Comparison of ENCODE assay signal across 14 cellular contexts in genomic region chr22:49655168-49655812, GRCh38.
DNase-seq lines count a peak whose midpoint lies in the region; ATAC-seq and TF ChIP-seq lines count a peak whose summit lies in the region.
"Had no signal": no experiment of that assay in that cellular context is flagged by ENCODE, and none has a peak within 500 bp of the region (broad histone marks: within the 10 kb centered on the region; RNA-seq: fewer than 3 reads in every experiment).

No MANE protein-coding gene starts in this region.

- H4K20me1 ChIP-seq in neural progenitor cell (ENCODE audit: low read depth), result no peaks in the 10 kb centered on the region

- no peak for DNase-seq in activated CD4-positive, alpha-beta T cell treated with anti-CD3 and anti-CD28 coated beads for 36 hours
- DNase-seq in activated CD4-positive, alpha-beta T cell treated with anti-CD3 and anti-CD28 coated beads for 1 hour, result no peak
- DNase-seq in HAP-1 (ENCODE audit: low spot score in 2 of 2) (no peak), neural progenitor cell (ENCODE audit: low spot score) (no peak), DMS53 (lab: John Stamatoyannopoulos, UW) (no peak), activated gamma-delta T cell (lab: John Stamatoyannopoulos, UW) (no peak)
- DNase-seq: ACHN, caudate nucleus, DMS 273 treated with DMSO at 0.1 percent for 48 hours, left colon, NCI-H345 had no signal

- peaks cover 26% of the 10 kb centered on the region for H3K36me3 Mint-ChIP-seq in activated CD4-positive, alpha-beta T cell treated with anti-CD3 and anti-CD28 coated beads for 36 hours (ENCODE audit: low read depth)
- H3K36me3 Mint-ChIP-seq in activated T-helper 17 cell treated with anti-CD3 and anti-CD28 coated beads, Interleukin-2, amount 50 U/mL, for 72 hours (ENCODE audit: low read depth), result peaks cover 60% of the 10 kb centered on the region
- H3K36me3 Mint-ChIP-seq in neural progenitor cell, result no peaks in the 10 kb centered on the region
- H3K36me3 Mint-ChIP-seq: type B pancreatic cell had no signal

- H3K9me3 ChIP-seq in HAP-1, result peaks cover 10% of the 10 kb centered on the region; the same call in 1 of the 2 replicates
- no peaks in the 10 kb centered on the region for H3K9me3 ChIP-seq in neural progenitor cell (ENCODE audit: low read depth)

- intact Hi-C loops in activated CD4-positive, alpha-beta T cell treated with anti-CD3 and anti-CD28 coated beads for 36 hours (cut with DNase I, micrococcal nuclease), result no loop called here

- ATAC-seq in activated CD4-positive, alpha-beta T cell treated with anti-CD3 and anti-CD28 coated beads for 36 hours, result no peak
- ATAC-seq in activated T-helper 17 cell treated with anti-CD3 and anti-CD28 coated beads, Interleukin-2, amount 50 U/mL, for 72 hours (replicated peaks), result no peak
- no peak for ATAC-seq in GM18517 (IDR thresholded peaks at IDR 0.05; ENCODE audit: unreplicated experiment)
- ATAC-seq: left colon had no signal

- no peaks in the 10 kb centered on the region for H3K79me2 ChIP-seq in neural progenitor cell (ENCODE audit: low read depth)

- H2AFZ ChIP-seq in neural progenitor cell (replicated peaks), result peak overlapping the region; percentile 34

- peaks cover 41% of the 10 kb centered on the region for H3K4me1 Mint-ChIP-seq in activated CD4-positive, alpha-beta T cell treated with anti-CD3 and anti-CD28 coated beads for 36 hours
- H3K4me1 Mint-ChIP-seq in activated T-helper 17 cell treated with anti-CD3 and anti-CD28 coated beads, Interleukin-2, amount 50 U/mL, for 72 hours, result peaks cover 13% of the 10 kb centered on the region
- peaks cover 15% of the 10 kb centered on the region for H3K4me1 Mint-ChIP-seq in neural progenitor cell

- H3K27me3 Mint-ChIP-seq in activated CD4-positive, alpha-beta T cell treated with anti-CD3 and anti-CD28 coated beads for 36 hours, result no peaks in the 10 kb centered on the region
- no peaks in the 10 kb centered on the region for H3K27me3 Mint-ChIP-seq in activated T-helper 17 cell treated with anti-CD3 and anti-CD28 coated beads, Interleukin-2, amount 50 U/mL, for 72 hours
- peaks cover 7% of the 10 kb centered on the region for H3K27me3 Mint-ChIP-seq in neural progenitor cell (ENCODE audit: insufficient read depth, low read depth)

- H3K9me3 Mint-ChIP-seq in activated CD4-positive, alpha-beta T cell treated with anti-CD3 and anti-CD28 coated beads for 36 hours (ENCODE audit: low read depth), result no peaks in the 10 kb centered on the region
- no peaks in the 10 kb centered on the region for H3K9me3 Mint-ChIP-seq in activated T-helper 17 cell treated with anti-CD3 and anti-CD28 coated beads, Interleukin-2, amount 50 U/mL, for 72 hours
- H3K9me3 Mint-ChIP-seq in neural progenitor cell, result peaks cover 3% of the 10 kb centered on the region
- H3K9me3 Mint-ChIP-seq: type B pancreatic cell had no signal

- POLR2A ChIA-PET in activated CD4-positive, alpha-beta T cell treated with anti-CD3 and anti-CD28 coated beads for 36 hours (lab: Charles Lee), result interaction anchor here (0.6 kb wide), 1 partner anchor 22 kb away, joined by 3 read pairs; no protein-coding TSS in a partner anchor

- in situ Hi-C loops in HAP-1 (cut with MboI; ENCODE audit: low sequenced_read_pairs), result no loop called here

- no peak for TF ChIP-seq CTCF in neural progenitor cell (IDR thresholded peaks at IDR 0.05)

- CTCF ChIA-PET in activated CD4-positive, alpha-beta T cell treated with anti-CD3 and anti-CD28 coated beads for 36 hours (lab: Charles Lee), result no interaction called here

- H3F3A ChIP-seq in neural progenitor cell (ENCODE audit: low read depth), result no peaks in the 10 kb centered on the region

- H3K36me3 ChIP-seq in HAP-1 (replicated peaks) (peaks cover 19% of the 10 kb centered on the region), neural progenitor cell (no peaks in the 10 kb centered on the region)

- H3K27ac ChIP-seq in neural progenitor cell, result no peak overlapping the region

- H3K4me1 ChIP-seq in HAP-1, result no peaks in the 10 kb centered on the region; the same call in 1 of the 2 replicates
- H3K4me1 ChIP-seq in neural progenitor cell, result peaks cover 11% of the 10 kb centered on the region

- H3K4me3 ChIP-seq in HAP-1, result peak overlapping the region; percentile 69
- H3K4me3 ChIP-seq in neural progenitor cell, result no peak overlapping the region

- H3K4me2 ChIP-seq in neural progenitor cell, result no peak overlapping the region

- peak overlapping the region; percentile 92 for H3K4me3 Mint-ChIP-seq in activated CD4-positive, alpha-beta T cell treated with anti-CD3 and anti-CD28 coated beads for 36 hours
- H3K4me3 Mint-ChIP-seq in activated T-helper 17 cell treated with anti-CD3 and anti-CD28 coated beads, Interleukin-2, amount 50 U/mL, for 72 hours, result peak overlapping the region; percentile 97
- H3K4me3 Mint-ChIP-seq in neural progenitor cell, result no peak overlapping the region
- H3K4me3 Mint-ChIP-seq: type B pancreatic cell had no signal

- H3K9ac ChIP-seq in neural progenitor cell, result no peak overlapping the region

- H3K27ac Mint-ChIP-seq in activated CD4-positive, alpha-beta T cell treated with anti-CD3 and anti-CD28 coated beads for 36 hours, result peak overlapping the region; percentile 55
- no peak overlapping the region for H3K27ac Mint-ChIP-seq in activated T-helper 17 cell treated with anti-CD3 and anti-CD28 coated beads, Interleukin-2, amount 50 U/mL, for 72 hours
- H3K27ac Mint-ChIP-seq in neural progenitor cell, result no peak overlapping the region
- H3K27ac Mint-ChIP-seq: type B pancreatic cell had no signal

- no peaks in the 10 kb centered on the region for H3K27me3 ChIP-seq in HAP-1 (ENCODE audit: low read depth)
- H3K27me3 ChIP-seq in neural progenitor cell, result no peaks in the 10 kb centered on the region
